In genomic region chr10:61623101-61623500, GRCh38 we compare ENCODE assay signal across 16 cellular contexts. TPM values are rescaled to one million over a fixed set of nuclear protein-coding genes. Genes with fewer than 3 reads are reported as not detected.
DNase-seq lines count a peak whose midpoint lies in the region; ATAC-seq, FAIRE-seq and TF ChIP-seq lines count a peak whose summit lies in the region.
"Had no signal": no experiment of that assay in that cellular context is flagged by ENCODE, and none has a peak within 500 bp of the region (broad histone marks: within the 10 kb centered on the region; RNA-seq: fewer than 3 reads in every experiment).

No MANE protein-coding gene starts in this region.

- peak overlapping the region; percentile 70 for H2AFZ ChIP-seq in GM23248
- no peak overlapping the region for H2AFZ ChIP-seq in endothelial cell of umbilical vein (ENCODE audit: low read depth, low read length)

- H3K9ac ChIP-seq in GM23248 (no peak overlapping the region), endothelial cell of umbilical vein (replicated peaks; ENCODE audit: extremely low read depth, insufficient read depth, low read length) (no peak overlapping the region)

- H3K4me1 Mint-ChIP-seq in neural crest cell = peaks cover 42% of the 10 kb centered on the region
- H3K4me1 Mint-ChIP-seq: stimulated activated naive CD8-positive, alpha-beta T cell treated with anti-CD3 and anti-CD28 coated beads, Interleukin-15, amount 100 ng/mL, for 72 hours had no signal

- TF ChIP-seq CTCF in endothelial cell of umbilical vein (IDR thresholded peaks at IDR 0.05; ENCODE audit: extremely low read depth in 1 of 2, insufficient read depth in 1 of 2, low read depth in 1 of 2, low read length in 2 of 2) (no peak), neural crest cell (conservative IDR thresholded peaks at IDR 0.05) (no peak), foreskin keratinocyte (conservative IDR thresholded peaks at IDR 0.05) (no peak)

- H3K27ac ChIP-seq in GM23248 = no peak overlapping the region
- no peak overlapping the region for H3K27ac ChIP-seq in endothelial cell of umbilical vein (ENCODE audit: insufficient read depth, low read depth, low read length)
- no peak overlapping the region for H3K27ac ChIP-seq in foreskin keratinocyte
- H3K27ac ChIP-seq: spleen had no signal

- peaks cover 27% of the 10 kb centered on the region for H3K4me1 ChIP-seq in GM23248 (ENCODE audit: insufficient read depth)
- peaks cover 27% of the 10 kb centered on the region for H3K4me1 ChIP-seq in endothelial cell of umbilical vein (ENCODE audit: control insufficient read depth, extremely low read depth, insufficient read depth, low read length)
- peaks cover 10% of the 10 kb centered on the region for H3K4me1 ChIP-seq in foreskin keratinocyte

- CTCF ChIA-PET in endothelial cell of umbilical vein (lab: Charles Lee) = interaction anchor here (1.0 to 1.6 kb wide), 3 partner anchors 10 to 807 kb away, joined by 3 to 5 read pairs (median 3); no protein-coding TSS in a partner anchor

- H3K9me3 ChIP-seq in GM23248 (ENCODE audit: low read depth) (no peaks in the 10 kb centered on the region), endothelial cell of umbilical vein (replicated peaks; ENCODE audit: control insufficient read depth, insufficient read depth, low read length) (no peaks in the 10 kb centered on the region)
- H3K9me3 ChIP-seq: HAP-1, spleen had no signal

- H3K9me2 ChIP-seq in GM23248 (ENCODE audit: insufficient read depth) = no peaks in the 10 kb centered on the region

- H3K4me3 ChIP-seq in GM23248 (no peak overlapping the region), endothelial cell of umbilical vein (replicated peaks in 1 of 3; ENCODE audit: insufficient read depth in 1 of 3, low read depth in 1 of 3, low read length in 3 of 3) (no peak overlapping the region)
- H3K4me3 ChIP-seq: HAP-1, K562, spleen had no signal

- ATAC-seq in GM21367 (IDR thresholded peaks at IDR 0.05; ENCODE audit: unreplicated experiment) = no peak
- no peak for ATAC-seq in GM21619 (IDR thresholded peaks at IDR 0.05; ENCODE audit: unreplicated experiment)
- no peak for ATAC-seq in foreskin keratinocyte
- ATAC-seq: K562; stimulated activated naive CD8-positive, alpha-beta T cell treated with anti-CD3 and anti-CD28 coated beads, Interleukin-15, amount 100 ng/mL, for 72 hours had no signal

- H3K9me1 ChIP-seq in endothelial cell of umbilical vein (replicated peaks; ENCODE audit: control insufficient read depth, extremely low read depth, insufficient read depth, low read length) = no peaks in the 10 kb centered on the region

- H4K20me1 ChIP-seq in GM23248 (ENCODE audit: insufficient read depth) (no peaks in the 10 kb centered on the region), endothelial cell of umbilical vein (replicated peaks; ENCODE audit: control insufficient read depth, extremely low read depth, insufficient read depth, low read length) (no peaks in the 10 kb centered on the region)

- intact Hi-C loops in endothelial cell of umbilical vein (cut with micrococcal nuclease) = loop anchor here (5.0 to 10.0 kb wide), 4 partner anchors 109 to 796 kb away; no protein-coding TSS in a partner anchor

- H3K27me3 Mint-ChIP-seq in neural crest cell (ENCODE audit: low read depth) = peaks cover 43% of the 10 kb centered on the region

- peak overlapping the region; percentile 90 for H3K27ac Mint-ChIP-seq in neural crest cell (ENCODE audit: unreplicated experiment)
- H3K27ac Mint-ChIP-seq: stimulated activated naive CD8-positive, alpha-beta T cell treated with anti-CD3 and anti-CD28 coated beads, Interleukin-15, amount 100 ng/mL, for 72 hours had no signal

- POLR2A ChIA-PET in endothelial cell of umbilical vein (lab: Charles Lee) = no interaction called here

- H3K9me3 Mint-ChIP-seq in neural crest cell = no peaks in the 10 kb centered on the region
- H3K9me3 Mint-ChIP-seq: stimulated activated naive CD8-positive, alpha-beta T cell treated with anti-CD3 and anti-CD28 coated beads, Interleukin-15, amount 100 ng/mL, for 72 hours had no signal

- H3F3A ChIP-seq in GM23248 (ENCODE audit: insufficient read depth) = peaks cover 8% of the 10 kb centered on the region

- dilution Hi-C loops in endothelial cell of umbilical vein (cut with MboI; ENCODE audit: extremely low pct_ligation_motif_present, low sequenced_read_pairs) = no loop called here

- H3K27me3 ChIP-seq in GM23248 (replicated peaks; ENCODE audit: insufficient read depth) (no peaks in the 10 kb centered on the region), endothelial cell of umbilical vein (ENCODE audit: control insufficient read depth in 2 of 2, insufficient read depth in 2 of 2, low read length in 2 of 2) (no peaks in the 10 kb centered on the region), foreskin keratinocyte (no peaks in the 10 kb centered on the region)
- H3K27me3 ChIP-seq: spleen had no signal

- H3K36me3 ChIP-seq in GM23248 (ENCODE audit: low read depth) = no peaks in the 10 kb centered on the region
- no peaks in the 10 kb centered on the region for H3K36me3 ChIP-seq in endothelial cell of umbilical vein (ENCODE audit: control insufficient read depth in 2 of 2, extremely low read depth in 1 of 2, insufficient read depth in 2 of 2, low read length in 2 of 2)
- H3K36me3 ChIP-seq: HAP-1, spleen had no signal

- DNase-seq in GM23248 = no peak
- peak; percentile 34 for DNase-seq in NCI-H345 treated with DMSO at 0.1 percent for 48 hours (lab: John Stamatoyannopoulos, UW; ENCODE audit: unreplicated experiment)
- no peak for DNase-seq in endothelial cell of umbilical vein (ENCODE audit: low read depth, low spot score)
- DNase-seq in neural crest cell (ENCODE audit: low read depth, low spot score) = no peak
- no peak for DNase-seq in stimulated activated CD4-positive, alpha-beta T cell treated with anti-CD3 and anti-CD28 coated beads, Interleukin-1b, Interleukin-23, amount 100 ng/mL, for 48 hours
- DNase-seq in foreskin keratinocyte = no peak
- DNase-seq: cortex of kidney; NK-92 treated with Interleukin-12 subunit alpha and Interleukin-12 subunit beta, amount 100 ng/mL, for 24 hours; SHP77; spleen; stimulated activated naive CD8-positive, alpha-beta T cell treated with anti-CD3 and anti-CD28 coated beads, Interleukin-15, amount 100 ng/mL, for 72 hours had no signal

- in situ Hi-C loops in GM23248 (cut with MboI) = no loop called here

- no peak for FAIRE-seq in endothelial cell of umbilical vein (lab: Jason Lieb, UNC)
- FAIRE-seq: K562 had no signal

- 25 to 39% methylated on average over 4 of the region's 4 CpGs for WGBS in GM23248 (ENCODE audit: low coverage in 1 of 2, low lambda C conversion rate in 2 of 2, missing lambda C conversion rate in 2 of 2), 2 experiments

- H3K79me2 ChIP-seq in GM23248 (ENCODE audit: insufficient read depth) (no peaks in the 10 kb centered on the region), endothelial cell of umbilical vein (ENCODE audit: control insufficient read depth, insufficient read depth, low read length) (no peaks in the 10 kb centered on the region)

- no TSS peak for BruUV-seq in endothelial cell of umbilical vein (replicated peaks; lab: Mats Ljungman, UMichigan)

- H3K4me2 ChIP-seq in GM23248 (ENCODE audit: unreplicated experiment) = peak overlapping the region; percentile 12
- peak overlapping the region; percentile 26 for H3K4me2 ChIP-seq in endothelial cell of umbilical vein (ENCODE audit: insufficient read depth, low read length)

- H3K4me3 Mint-ChIP-seq in neural crest cell = peak overlapping the region; percentile 12
- H3K4me3 Mint-ChIP-seq: stimulated activated naive CD8-positive, alpha-beta T cell treated with anti-CD3 and anti-CD28 coated beads, Interleukin-15, amount 100 ng/mL, for 72 hours had no signal

- TF ChIP-seq POLR2A in endothelial cell of umbilical vein (IDR thresholded peaks at IDR 0.05; ENCODE audit: low read depth, low read length) = no peak

- no peaks in the 10 kb centered on the region for H3K36me3 Mint-ChIP-seq in neural crest cell (ENCODE audit: low read depth)

TF ChIP-seq in endothelial cell of umbilical vein, 7 proteins besides CTCF, POLR2A, EP300 and RAD21:
- TF ChIP-seq POLR2AphosphoS5 (IDR thresholded peaks at IDR 0.05; ENCODE audit: insufficient read depth, low read depth, low read length) (no peak), GATA2 (IDR thresholded peaks at IDR 0.05; ENCODE audit: insufficient read depth, insufficient read length, low read depth, low read length) (no peak), MAX (IDR thresholded peaks at IDR 0.05; ENCODE audit: insufficient read depth, insufficient read length) (no peak), JUN (IDR thresholded peaks at IDR 0.05; ENCODE audit: borderline replicate concordance, insufficient read depth, insufficient read length, low read depth) (no peak), EZH2 (IDR thresholded peaks at IDR 0.05; ENCODE audit: borderline replicate concordance, low read depth, low read length, severe bottlenecking) (no peak), MYC (IDR thresholded peaks at IDR 0.05; ENCODE audit: low read depth, low read length) (no peak), FOS (IDR thresholded peaks at IDR 0.05; ENCODE audit: borderline replicate concordance, insufficient read depth, low read length) (no peak)

RNA-seq across cellular contexts. Expression of gene CABCOCO1, which starts 39.6 kb away (rescaled TPM):
- 0.22 and 0.25 TPM in 2 replicates for total RNA-seq in GM23248 (2014; rRNA removed; shearing (Covaris generic))
- polyA plus RNA-seq in GM23248 (2016; fragmentation: Nextera tagmentation; extraction: Ambion mirVana) = 1.1 and 1.2 TPM in 2 replicates
- 0.51 and 1.3 TPM in 2 replicates for total RNA-seq in endothelial cell of umbilical vein
- polyA plus RNA-seq in endothelial cell of umbilical vein = 0.06 TPM in 1 of 2 replicates, not detected in the other
- 0.30 and 0.35 TPM in 2 replicates for polyA plus RNA-seq in endothelial cell of umbilical vein (2011; cell fraction: cytosol; rRNA removed)
- 0.20 TPM in 1 of 2 replicates, not detected in the other for polyA plus RNA-seq in endothelial cell of umbilical vein (2011; cell fraction: nucleus; rRNA removed)
- 0.16 TPM in 1 of 2 replicates, not detected in the other for polyA plus RNA-seq in endothelial cell of umbilical vein (2012)
- polyA minus RNA-seq in endothelial cell of umbilical vein = 0.34 TPM in 1 of 2 replicates, not detected in the other
- not detected for polyA minus RNA-seq in endothelial cell of umbilical vein (2011; cell fraction: cytosol; rRNA and poly(A)+ RNA removed)
- not detected in 2 replicates for polyA minus RNA-seq in endothelial cell of umbilical vein (2011; cell fraction: nucleus; rRNA and poly(A)+ RNA removed)
- total RNA-seq in neural crest cell = 0.30 TPM in 1 of 2 replicates, not detected in the other
- not detected in 2 replicates for total RNA-seq in foreskin keratinocyte
- polyA plus RNA-seq in foreskin keratinocyte = not detected in 2 replicates
- total RNA-seq: K562, lung microvascular endothelial cell had no signal
